ENCODE assay signal across 1 cellular context in genomic region chr7:80491462-80491861, GRCh38.
TF ChIP-seq lines count a peak whose summit lies in the region.

No MANE protein-coding gene starts in this region.

TF ChIP-seq in WTC11, 78 proteins besides CTCF, POLR2A, EP300 and RAD21:
- no peak for TF ChIP-seq STAT6 (CRISPR knock-in tag; conservative IDR thresholded peaks at IDR 0.05; ENCODE audit: low read depth)
- no peak for TF ChIP-seq ZNF317 (CRISPR knock-in tag; IDR thresholded peaks at IDR 0.05; ENCODE audit: borderline replicate concordance, low read depth)
- TF ChIP-seq NR3C1 (CRISPR knock-in tag; conservative IDR thresholded peaks at IDR 0.05; ENCODE audit: low read depth), result no peak
- TF ChIP-seq ETV6 (CRISPR knock-in tag; IDR thresholded peaks at IDR 0.05), result no peak
- TF ChIP-seq ZMAT4 (CRISPR knock-in tag; IDR thresholded peaks at IDR 0.05), result no peak
- TF ChIP-seq PRDM15 (CRISPR knock-in tag; IDR thresholded peaks at IDR 0.05), result no peak
- TF ChIP-seq FOXP4 (CRISPR knock-in tag; IDR thresholded peaks at IDR 0.05), result no peak
- TF ChIP-seq ERG (CRISPR knock-in tag; IDR thresholded peaks at IDR 0.05), result no peak
- no peak for TF ChIP-seq E2F5 (CRISPR knock-in tag; IDR thresholded peaks at IDR 0.05)
- no peak for TF ChIP-seq TEAD1 (CRISPR knock-in tag; IDR thresholded peaks at IDR 0.05)
- TF ChIP-seq ZNF532 (CRISPR knock-in tag; IDR thresholded peaks at IDR 0.05; ENCODE audit: borderline replicate concordance), result no peak
- no peak for TF ChIP-seq RELA (CRISPR knock-in tag; IDR thresholded peaks at IDR 0.05; ENCODE audit: borderline replicate concordance)
